In genomic region chr19:32346901-32347300, GRCh38 we compare ENCODE assay signal across 1 cellular context.
A peak's percentile ranks its signal among the peaks of the same experiment; 100 is the strongest.
TF ChIP-seq lines count a peak whose summit lies in the region.

No MANE protein-coding gene starts in this region.

TF ChIP-seq in IMR-90, 13 proteins besides CTCF, POLR2A, EP300 and RAD21:
- no peak for TF ChIP-seq ELK1 (IDR thresholded peaks at IDR 0.05; ENCODE audit: borderline replicate concordance, low read depth, low read length)
- no peak for TF ChIP-seq SMC3 (IDR thresholded peaks at IDR 0.05; ENCODE audit: low read depth, low read length)
- peak; percentile 63 for TF ChIP-seq CEBPB (IDR thresholded peaks at IDR 0.05; ENCODE audit: low read depth, low read length)
- TF ChIP-seq BHLHE40 (IDR thresholded peaks at IDR 0.05; ENCODE audit: low read depth, low read length), result no peak
TF ChIP-seq in IMR-90: peak in this region for 1.
